In genomic region chr2:128091691-128092050, GRCh38 we compare ENCODE assay signal across 8 cellular contexts. TPM values are rescaled to one million over a fixed set of nuclear protein-coding genes. Genes with fewer than 3 reads are reported as not detected.
DNase-seq lines count a peak whose midpoint lies in the region; ATAC-seq, FAIRE-seq and TF ChIP-seq lines count a peak whose summit lies in the region.

No MANE protein-coding gene starts in this region.

- H3K27me3 ChIP-seq in esophagus (ENCODE audit: control insufficient read depth in 1 of 2, insufficient read depth in 2 of 2, low read length in 2 of 2) (no peaks in the 10 kb centered on the region), neuronal stem cell (ENCODE audit: control insufficient read depth in 3 of 3, insufficient read depth in 3 of 3, low read depth in 1 of 3, low read length in 3 of 3) (no peaks in the 10 kb centered on the region)

- H3K9ac ChIP-seq in neuronal stem cell (ENCODE audit: low read depth, low read length, poor library complexity): peak overlapping the region; percentile 99

- peaks cover 37% of the 10 kb centered on the region for H3K4me1 Mint-ChIP-seq in T-helper 1 cell treated with Interleukin-12 subunit alpha and Interleukin-12 subunit beta and Interleukin-4 antibody, amounts not matched to agents 30 μg/mL and 1 μg/mL, for 36 hours (ENCODE audit: low read depth)

- CTCF ChIA-PET in A549 (lab: Yijun Ruan, JAX): interaction anchor here (1.4 to 2.4 kb wide), 2 partner anchors 10 to 29 kb away, joined by 3 to 18 read pairs; no protein-coding TSS in a partner anchor

- no peak overlapping the region for H4K91ac ChIP-seq in neuronal stem cell (ENCODE audit: low read depth, low read length, poor library complexity)

- no peaks in the 10 kb centered on the region for H3K27me3 Mint-ChIP-seq in T-helper 1 cell treated with Interleukin-12 subunit alpha and Interleukin-12 subunit beta and Interleukin-4 antibody, amounts not matched to agents 30 μg/mL and 1 μg/mL, for 36 hours (ENCODE audit: low read depth)

- H3K4me1 ChIP-seq in A549: peaks cover 13% of the 10 kb centered on the region; the same call in 2 of the 3 replicates
- no peaks in the 10 kb centered on the region for H3K4me1 ChIP-seq in esophagus (ENCODE audit: control insufficient read depth in 2 of 2, insufficient read depth in 2 of 2, low read length in 1 of 2)
- peaks cover 0 to 1% of the 10 kb centered on the region in 2 donors for H3K4me1 ChIP-seq in neuronal stem cell (ENCODE audit: control insufficient read depth in 2 of 2, insufficient read depth in 1 of 2, low read depth in 1 of 2, low read length in 2 of 2)

- H2BK15ac ChIP-seq in neuronal stem cell (ENCODE audit: low read length): no peak overlapping the region

- TF ChIP-seq RAD21 in A549 (conservative IDR thresholded peaks at IDR 0.05 in 1 of 2, IDR thresholded peaks at IDR 0.05 in 1 of 2): no peak

- no peak overlapping the region for H4K8ac ChIP-seq in neuronal stem cell (ENCODE audit: low read depth, low read length)

- H3K9me3 Mint-ChIP-seq in T-helper 1 cell treated with Interleukin-12 subunit alpha and Interleukin-12 subunit beta and Interleukin-4 antibody, amounts not matched to agents 30 μg/mL and 1 μg/mL, for 36 hours: no peaks in the 10 kb centered on the region

- no peak overlapping the region for H2BK12ac ChIP-seq in neuronal stem cell (ENCODE audit: low read length)

- no peak overlapping the region for H2BK120ac ChIP-seq in neuronal stem cell (ENCODE audit: low read depth, low read length)

- ATAC-seq in A549 (no peak), GM21515 (IDR thresholded peaks at IDR 0.05; ENCODE audit: unreplicated experiment) (peak; percentile 3), GM21423 (IDR thresholded peaks at IDR 0.05; ENCODE audit: unreplicated experiment) (no peak)

- POLR2A ChIA-PET in A549 (lab: Yijun Ruan, JAX): interaction anchor here (1.0 to 1.9 kb wide), 8 partner anchors 9 to 63 kb away, joined by 3 to 8 read pairs (median 6); partner anchors contain the start of gene SAP130

- peak overlapping the region; percentile 88 for H3K4me3 Mint-ChIP-seq in T-helper 1 cell treated with Interleukin-12 subunit alpha and Interleukin-12 subunit beta and Interleukin-4 antibody, amounts not matched to agents 30 μg/mL and 1 μg/mL, for 36 hours

- no peak overlapping the region for H3K18ac ChIP-seq in neuronal stem cell (ENCODE audit: low read length)

- H3K4me3 ChIP-seq in A549 (peak overlapping the region; percentile 63), esophagus (ENCODE audit: low read depth in 1 of 2, low read length in 2 of 2) (peak overlapping the region; percentile 91 to 97), neuronal stem cell (ENCODE audit: low read length in 2 of 2) (peak overlapping the region; percentile 93 to 96)

- H3K4ac ChIP-seq in neuronal stem cell (ENCODE audit: low read length): no peak overlapping the region

- no peak for TF ChIP-seq POLR2A in A549 (IDR thresholded peaks at IDR 0.05; ENCODE audit: low read length)

- no peak for DNase-seq in A549 (ENCODE audit: low read depth in 1 of 2, low spot score in 1 of 2)
- DNase-seq in neuronal stem cell (ENCODE audit: low spot score): no peak
- DNase-seq in islet precursor cell: no peak
- no peak for DNase-seq in HTR-8/SVneo (ENCODE audit: insufficient read length, low spot score)

- no peak overlapping the region for H2BK5ac ChIP-seq in neuronal stem cell (ENCODE audit: low read length)

- peak overlapping the region; percentile 82 for H3K27ac Mint-ChIP-seq in T-helper 1 cell treated with Interleukin-12 subunit alpha and Interleukin-12 subunit beta and Interleukin-4 antibody, amounts not matched to agents 30 μg/mL and 1 μg/mL, for 36 hours

- H3K36me3 ChIP-seq in esophagus (ENCODE audit: control insufficient read depth in 2 of 2, insufficient read depth in 2 of 2, low read length in 1 of 2): peaks cover 0 to 2% of the 10 kb centered on the region in 2 donors
- peaks cover 2 to 26% of the 10 kb centered on the region in 2 donors for H3K36me3 ChIP-seq in neuronal stem cell (replicated peaks in 1 of 2; ENCODE audit: control insufficient read depth in 2 of 2, insufficient read depth in 2 of 2, low read length in 2 of 2)

- TF ChIP-seq CTCF in A549 (IDR thresholded peaks at IDR 0.05): no peak

- H3K79me1 ChIP-seq in neuronal stem cell (ENCODE audit: low read depth, low read length): peaks cover 7% of the 10 kb centered on the region

- 10% methylated on average over 9 of the region's 9 CpGs for WGBS in A549 (ENCODE audit: missing lambda C conversion rate)
- WGBS in esophagus, 2 donors: 0 to 1% methylated on average over 9 of the region's 9 CpGs
- WGBS in neuronal stem cell (ENCODE audit: extremely low coverage in 2 of 2, insufficient read length in 2 of 2, insufficient replicate concordance in 1 of 2), 2 donors: no CpG with 5 or more reads among the region's 9 CpGs

- H3K4me2 ChIP-seq in A549: peak overlapping the region; percentile 78
- H3K4me2 ChIP-seq in neuronal stem cell (ENCODE audit: insufficient read depth, low read length, poor library complexity, severe bottlenecking): peak overlapping the region; percentile 85

- H3K27ac ChIP-seq in A549 (peak overlapping the region; percentile 77 to 90), esophagus (ENCODE audit: low read depth in 2 of 2, low read length in 1 of 2) (peak overlapping the region; percentile 65 to 82), neuronal stem cell (replicated peaks; ENCODE audit: low read length) (no peak overlapping the region)

- H3K23ac ChIP-seq in neuronal stem cell (ENCODE audit: low read depth, low read length, poor library complexity): peak overlapping the region; percentile 94

- H3K9me3 ChIP-seq in A549: no peaks in the 10 kb centered on the region
- no peaks in the 10 kb centered on the region for H3K9me3 ChIP-seq in esophagus (ENCODE audit: control insufficient read depth in 2 of 2, insufficient read depth in 1 of 2, low read depth in 1 of 2, low read length in 1 of 2)
- no peaks in the 10 kb centered on the region for H3K9me3 ChIP-seq in neuronal stem cell (replicated peaks in 1 of 2; ENCODE audit: control insufficient read depth in 2 of 2, insufficient read depth in 1 of 2, low read depth in 1 of 2, low read length in 2 of 2)

- no peak for FAIRE-seq in A549 (lab: Jason Lieb, UNC)
- no peak for FAIRE-seq in HTR-8/SVneo (lab: Jason Lieb, UNC)

- no peak overlapping the region for H2AK5ac ChIP-seq in neuronal stem cell (ENCODE audit: low read depth, low read length)

- H2AFZ ChIP-seq in neuronal stem cell (ENCODE audit: low read length): peak overlapping the region; percentile 90

- H3K14ac ChIP-seq in neuronal stem cell (ENCODE audit: low read length): no peak overlapping the region

- TF ChIP-seq EP300 in A549 (IDR thresholded peaks at IDR 0.05): no peak

- peaks cover 8% of the 10 kb centered on the region for H3K36me3 Mint-ChIP-seq in T-helper 1 cell treated with Interleukin-12 subunit alpha and Interleukin-12 subunit beta and Interleukin-4 antibody, amounts not matched to agents 30 μg/mL and 1 μg/mL, for 36 hours (ENCODE audit: low read depth)

TF ChIP-seq in A549, 52 proteins besides CTCF, POLR2A, EP300 and RAD21:
- no peak for TF ChIP-seq NFE2L2 (conservative IDR thresholded peaks at IDR 0.05; ENCODE audit: low read length)
- TF ChIP-seq ZC3H11A (IDR thresholded peaks at IDR 0.05): no peak
- no peak for TF ChIP-seq TP53 (CRISPR knock-in tag; IDR thresholded peaks at IDR 0.05)
- TF ChIP-seq KDM1A (IDR thresholded peaks at IDR 0.05; ENCODE audit: low read depth): no peak
- TF ChIP-seq USF2 (IDR thresholded peaks at IDR 0.05): no peak
- TF ChIP-seq HOXA7 (CRISPR knock-in tag; IDR thresholded peaks at IDR 0.05): no peak
TF ChIP-seq in A549: peak in this region for 0.

RNA-seq across cellular contexts. Expression of gene UGGT1, which starts 0.7 kb away (rescaled TPM):
- polyA plus RNA-seq in A549 (2011; rRNA removed) (52.2 and 56.4 TPM in 2 replicates), A549 (2017; fragmentation: RNase III; extraction: RNeasy Plus Mini Kit Qiagen cat#74134 plus additional on column Dnase treatment) (22.4 to 26.5 TPM (median 24.2 TPM) in 3 replicates), esophagus (1 to 10 TPM; 4.2 to 6.0 TPM)
- polyA plus RNA-seq in A549 (2012; cell fraction: cytosol; rRNA removed): 9.5 and 11.6 TPM in 2 replicates
- 18.5 and 20.9 TPM in 2 replicates for polyA plus RNA-seq in A549 (2012; cell fraction: nucleus; rRNA removed)
- 40.8 and 41.4 TPM in 2 replicates for polyA minus RNA-seq in A549 (2011; rRNA and poly(A)+ RNA removed)
- 10.7 TPM for polyA plus RNA-seq in neuronal stem cell (2013, experiment 1 of 2)
- 10.4 TPM for polyA plus RNA-seq in neuronal stem cell (2013, experiment 2 of 2)
